ENCODE assay signal across 8 cellular contexts in the genomic region with DNA sequence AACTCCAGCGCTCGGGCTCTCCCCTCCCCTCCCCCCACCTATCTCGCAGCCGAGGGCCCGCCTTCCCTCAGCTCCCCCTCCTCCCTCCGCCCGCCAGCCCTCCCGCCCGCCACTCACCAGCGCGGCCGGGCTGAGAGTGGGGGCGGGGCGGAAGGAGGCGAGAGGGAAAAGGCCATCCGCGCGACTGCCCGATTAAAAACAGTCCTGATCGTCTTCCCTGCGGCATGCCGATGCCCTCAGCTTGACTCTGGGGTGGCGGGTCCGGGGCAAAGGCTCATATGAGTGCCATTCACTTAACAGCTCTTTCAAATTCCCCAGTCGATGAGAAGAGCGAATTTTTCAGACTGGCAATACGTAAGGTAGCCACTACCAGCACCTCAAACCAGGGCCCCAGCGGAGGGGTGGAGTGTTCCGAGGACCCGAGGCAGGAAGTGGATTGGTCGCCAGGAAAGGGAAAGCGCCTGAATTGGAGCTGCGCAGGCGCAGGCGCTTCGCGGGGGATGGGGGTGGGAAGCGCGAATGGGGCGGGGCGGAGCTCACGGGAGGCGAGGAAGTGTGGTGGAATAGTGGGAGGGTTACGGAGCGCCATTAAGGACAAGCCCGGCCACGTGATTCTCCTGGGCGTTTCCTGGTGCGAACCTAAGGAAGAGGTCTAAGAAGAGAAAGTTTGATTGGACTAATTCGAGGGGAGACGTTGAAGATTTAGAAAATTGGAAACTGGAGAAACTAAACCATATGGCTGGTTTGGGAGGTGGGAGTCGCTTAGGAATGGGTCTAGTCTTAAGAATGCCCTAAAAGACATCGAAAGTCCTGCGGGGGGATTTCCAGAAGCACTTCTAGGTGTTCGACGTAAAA. TPM values are rescaled to one million over a fixed set of nuclear protein-coding genes. Genes with fewer than 3 reads are reported as not detected.
DNase-seq lines count a peak whose midpoint lies in the region; ATAC-seq lines count a peak whose summit lies in the region.

A gene with protein sequence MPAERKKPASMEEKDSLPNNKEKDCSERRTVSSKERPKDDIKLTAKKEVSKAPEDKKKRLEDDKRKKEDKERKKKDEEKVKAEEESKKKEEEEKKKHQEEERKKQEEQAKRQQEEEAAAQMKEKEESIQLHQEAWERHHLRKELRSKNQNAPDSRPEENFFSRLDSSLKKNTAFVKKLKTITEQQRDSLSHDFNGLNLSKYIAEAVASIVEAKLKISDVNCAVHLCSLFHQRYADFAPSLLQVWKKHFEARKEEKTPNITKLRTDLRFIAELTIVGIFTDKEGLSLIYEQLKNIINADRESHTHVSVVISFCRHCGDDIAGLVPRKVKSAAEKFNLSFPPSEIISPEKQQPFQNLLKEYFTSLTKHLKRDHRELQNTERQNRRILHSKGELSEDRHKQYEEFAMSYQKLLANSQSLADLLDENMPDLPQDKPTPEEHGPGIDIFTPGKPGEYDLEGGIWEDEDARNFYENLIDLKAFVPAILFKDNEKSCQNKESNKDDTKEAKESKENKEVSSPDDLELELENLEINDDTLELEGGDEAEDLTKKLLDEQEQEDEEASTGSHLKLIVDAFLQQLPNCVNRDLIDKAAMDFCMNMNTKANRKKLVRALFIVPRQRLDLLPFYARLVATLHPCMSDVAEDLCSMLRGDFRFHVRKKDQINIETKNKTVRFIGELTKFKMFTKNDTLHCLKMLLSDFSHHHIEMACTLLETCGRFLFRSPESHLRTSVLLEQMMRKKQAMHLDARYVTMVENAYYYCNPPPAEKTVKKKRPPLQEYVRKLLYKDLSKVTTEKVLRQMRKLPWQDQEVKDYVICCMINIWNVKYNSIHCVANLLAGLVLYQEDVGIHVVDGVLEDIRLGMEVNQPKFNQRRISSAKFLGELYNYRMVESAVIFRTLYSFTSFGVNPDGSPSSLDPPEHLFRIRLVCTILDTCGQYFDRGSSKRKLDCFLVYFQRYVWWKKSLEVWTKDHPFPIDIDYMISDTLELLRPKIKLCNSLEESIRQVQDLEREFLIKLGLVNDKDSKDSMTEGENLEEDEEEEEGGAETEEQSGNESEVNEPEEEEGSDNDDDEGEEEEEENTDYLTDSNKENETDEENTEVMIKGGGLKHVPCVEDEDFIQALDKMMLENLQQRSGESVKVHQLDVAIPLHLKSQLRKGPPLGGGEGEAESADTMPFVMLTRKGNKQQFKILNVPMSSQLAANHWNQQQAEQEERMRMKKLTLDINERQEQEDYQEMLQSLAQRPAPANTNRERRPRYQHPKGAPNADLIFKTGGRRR (minus strand): TSS at position 13 of the 855 bp plus-strand sequence. CDS start 7,386 bp downstream, outside the sequence.

- DNase-seq in COLO668 (lab: John Stamatoyannopoulos, UW; ENCODE audit: unreplicated experiment) (peak; percentile 94), HUDEP-2 (lab: John Stamatoyannopoulos, UW; ENCODE audit: unreplicated experiment in 76 of 76) (peak; percentile 82 to 100 (median 97)), NOMO-1 treated with dmso at 0.1 percent for 144 hours (lab: John Stamatoyannopoulos, UW; ENCODE audit: unreplicated experiment) (peak; percentile 98), lung microvascular endothelial cell (ENCODE audit: low read depth in 2 of 2) (peak; percentile 99)
- DNase-seq in activated CD8-positive, alpha-beta memory T cell treated with anti-CD3 and anti-CD28 coated beads for 4 hours (ENCODE audit: low read depth in 2 of 2): peak; percentile 93 to 97
- DNase-seq in effector memory CD4-positive, alpha-beta T cell: peak; percentile 95 to 97 (median 96)
- DNase-seq in stimulated activated CD4-positive, alpha-beta T cell treated with anti-CD3 and anti-CD28 coated beads, TNF-alpha, amount 100 ng/mL, for 4 hours (ENCODE audit: low read depth in 3 of 3): peak; percentile 96 to 97 (median 96)

- no peaks in the 10 kb centered on the region for H3K27me3 ChIP-seq in effector memory CD4-positive, alpha-beta T cell (replicated peaks; ENCODE audit: control insufficient read depth, insufficient read depth, low read length, poor library complexity, severe bottlenecking)

- H3K4me1 ChIP-seq in effector memory CD4-positive, alpha-beta T cell (ENCODE audit: control insufficient read depth, insufficient read depth, low read length, poor library complexity, severe bottlenecking): peaks cover 11% of the 10 kb centered on the region

- peak; percentile 57 for ATAC-seq in GM21381 (IDR thresholded peaks at IDR 0.05; ENCODE audit: unreplicated experiment)

- peak within 1 kb of the TSS; percentile 99 for H3K27ac ChIP-seq in effector memory CD4-positive, alpha-beta T cell (ENCODE audit: insufficient read depth, low read length, poor library complexity, severe bottlenecking)

- peak within 1 kb of the TSS; percentile 99 for H3K4me3 ChIP-seq in effector memory CD4-positive, alpha-beta T cell (ENCODE audit: insufficient read depth, low read depth, low read length, poor library complexity, severe bottlenecking)

- no peaks in the 10 kb centered on the region for H3K36me3 ChIP-seq in effector memory CD4-positive, alpha-beta T cell (ENCODE audit: control insufficient read depth, insufficient read depth, low read length)

- H3K9me3 ChIP-seq in effector memory CD4-positive, alpha-beta T cell (ENCODE audit: control insufficient read depth, low read length): no peaks in the 10 kb centered on the region

RNA-seq across cellular contexts. Expression of the gene that starts here (rescaled TPM):
- 9.2 and 10.9 TPM in 2 replicates for total RNA-seq in lung microvascular endothelial cell

Comparison
In these comparisons a context has a peak if more than half of its experiments do, and no peak if none do; other contexts are left out.
1. Peak in every context shown above with its lines: DNase-seq, ATAC-seq, H3K4me3 ChIP-seq and H3K27ac ChIP-seq.